28 cellular contexts compared by ENCODE assay signal in the genomic region with DNA sequence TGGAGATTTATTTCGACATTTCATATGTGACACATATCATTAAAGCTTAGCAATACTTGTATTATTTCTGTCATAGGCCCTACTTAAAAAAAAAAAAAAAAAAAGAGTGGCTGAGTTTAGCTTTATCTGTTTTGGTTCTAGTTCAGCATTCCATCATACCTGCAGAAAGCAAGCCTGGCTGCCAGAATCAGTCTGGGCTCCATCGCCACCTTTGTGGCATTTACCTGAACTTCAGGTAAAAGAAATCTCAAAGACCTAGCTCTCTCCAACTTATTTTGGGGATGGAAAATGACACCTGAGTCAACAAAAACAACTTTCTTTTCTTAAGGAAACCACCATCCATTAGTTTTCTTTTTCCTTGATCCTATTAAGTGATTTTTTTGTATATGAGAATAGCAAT.
"Had no signal": no experiment of that assay in that cellular context is flagged by ENCODE, and none has a peak within 500 bp of the region (broad histone marks: within the 10 kb centered on the region; RNA-seq: fewer than 3 reads in every experiment).

No MANE protein-coding gene starts in this region.

- H3K9me3 Mint-ChIP-seq: immature natural killer cell; natural killer cell treated with Interleukin-12 subunit alpha and Interleukin-12 subunit beta and Interleukin-15 and Interleukin-18, amount 100 ng/mL, for 72 hours; stimulated activated memory B cell treated with anti-CD40 and anti-IgM and Interleukin-4, amounts not matched to agents 10 μg/mL and 1 μg/mL and 100 μg/mL, for 72 hours; stimulated activated naive CD8-positive, alpha-beta T cell treated with anti-CD3 and anti-CD28 coated beads, Interleukin-15, amount 100 ng/mL, for 72 hours; type B pancreatic cell had no signal

- H3K4me1 ChIP-seq: lower lobe of right lung, right atrium auricular region, right lobe of liver, tibial nerve, uterus had no signal

- H3K4me3 Mint-ChIP-seq: immature natural killer cell; naive thymus-derived CD4-positive, alpha-beta T cell; natural killer cell treated with Interleukin-12 subunit alpha and Interleukin-12 subunit beta and Interleukin-15 and Interleukin-18, amount 100 ng/mL, for 72 hours; stimulated activated memory B cell treated with anti-CD40 and anti-IgM and Interleukin-4, amounts not matched to agents 10 μg/mL and 1 μg/mL and 100 μg/mL, for 72 hours; stimulated activated naive CD8-positive, alpha-beta T cell treated with anti-CD3 and anti-CD28 coated beads, Interleukin-15, amount 100 ng/mL, for 72 hours; type B pancreatic cell had no signal

- H3K9me3 ChIP-seq: left lung, lower lobe of right lung, mucosa of descending colon, ovary, right atrium auricular region, right lobe of liver, tibial nerve, uterus had no signal

- H3K27me3 Mint-ChIP-seq: naive thymus-derived CD4-positive, alpha-beta T cell; natural killer cell treated with Interleukin-12 subunit alpha and Interleukin-12 subunit beta and Interleukin-15 and Interleukin-18, amount 100 ng/mL, for 72 hours; progenitor cell of endocrine pancreas; stimulated activated memory B cell treated with anti-CD40 and anti-IgM and Interleukin-4, amounts not matched to agents 10 μg/mL and 1 μg/mL and 100 μg/mL, for 72 hours; stimulated activated naive CD8-positive, alpha-beta T cell treated with anti-CD3 and anti-CD28 coated beads, Interleukin-15, amount 100 ng/mL, for 72 hours; type B pancreatic cell had no signal

- H3K4me1 Mint-ChIP-seq: immature natural killer cell; naive thymus-derived CD4-positive, alpha-beta T cell; stimulated activated memory B cell treated with anti-CD40 and anti-IgM and Interleukin-4, amounts not matched to agents 10 μg/mL and 1 μg/mL and 100 μg/mL, for 72 hours; stimulated activated naive CD8-positive, alpha-beta T cell treated with anti-CD3 and anti-CD28 coated beads, Interleukin-15, amount 100 ng/mL, for 72 hours had no signal

- ATAC-seq: left colon; left lung; lower lobe of right lung; mucosa of descending colon; naive thymus-derived CD4-positive, alpha-beta T cell; natural killer cell treated with Interleukin-12 subunit alpha and Interleukin-12 subunit beta and Interleukin-15 and Interleukin-18, amount 100 ng/mL, for 72 hours; right lobe of liver; stimulated activated memory B cell treated with anti-CD40 and anti-IgM and Interleukin-4, amounts not matched to agents 10 μg/mL and 1 μg/mL and 100 μg/mL, for 72 hours; stimulated activated naive CD8-positive, alpha-beta T cell treated with anti-CD3 and anti-CD28 coated beads, Interleukin-15, amount 100 ng/mL, for 72 hours had no signal

- H3K4me2 ChIP-seq: smooth muscle cell had no signal

- H3K27ac Mint-ChIP-seq: immature natural killer cell; naive thymus-derived CD4-positive, alpha-beta T cell; natural killer cell treated with Interleukin-12 subunit alpha and Interleukin-12 subunit beta and Interleukin-15 and Interleukin-18, amount 100 ng/mL, for 72 hours; progenitor cell of endocrine pancreas; stimulated activated memory B cell treated with anti-CD40 and anti-IgM and Interleukin-4, amounts not matched to agents 10 μg/mL and 1 μg/mL and 100 μg/mL, for 72 hours; stimulated activated naive CD8-positive, alpha-beta T cell treated with anti-CD3 and anti-CD28 coated beads, Interleukin-15, amount 100 ng/mL, for 72 hours; type B pancreatic cell had no signal

- H3K36me3 Mint-ChIP-seq: immature natural killer cell; naive thymus-derived CD4-positive, alpha-beta T cell; natural killer cell treated with Interleukin-12 subunit alpha and Interleukin-12 subunit beta and Interleukin-15 and Interleukin-18, amount 100 ng/mL, for 72 hours; stimulated activated memory B cell treated with anti-CD40 and anti-IgM and Interleukin-4, amounts not matched to agents 10 μg/mL and 1 μg/mL and 100 μg/mL, for 72 hours; type B pancreatic cell had no signal

- H3K36me3 ChIP-seq: left lung, lower lobe of right lung, ovary, right atrium auricular region, right lobe of liver, tibial nerve, uterus had no signal

- H3K27ac ChIP-seq: left lung, lower lobe of right lung, ovary, right atrium auricular region, right lobe of liver, tibial nerve, uterus had no signal

- H3K27me3 ChIP-seq: left lung, ovary, right atrium auricular region, right lobe of liver, tibial nerve, uterus had no signal

- H3K4me3 ChIP-seq: left lung, lower lobe of right lung, mucosa of descending colon, ovary, right atrium auricular region, right lobe of liver, smooth muscle cell, tibial nerve, uterus had no signal

- DNase-seq: hippocampal formation; immature natural killer cell; kidney; left colon; left lung; lower lobe of right lung; mammary epithelial cell; midbrain; naive thymus-derived CD4-positive, alpha-beta T cell; ovary; right lobe of liver; stimulated activated CD4-positive, alpha-beta T cell treated with anti-CD3 and anti-CD28 coated beads, Interleukin-1b, Interleukin-23, amount 100 ng/mL, for 48 hours; stimulated activated CD4-positive, alpha-beta T cell treated with anti-CD3 and anti-CD28 coated beads, Interleukin-2, amount 100 ng/mL, for 48 hours; stimulated activated CD4-positive, alpha-beta T cell treated with anti-CD3 and anti-CD28 coated beads, Interleukin-4, amount 100 ng/mL, for 4 hours; stimulated activated CD8-positive, alpha-beta memory T cell treated with anti-CD3 and anti-CD28 coated beads, Interleukin-4, amount 100 ng/mL, for 48 hours; stimulated activated naive CD4-positive, alpha-beta T cell treated with Interleukin-2 at 50 U/mL for 16 hours; stimulated activated naive CD8-positive, alpha-beta T cell treated with anti-CD3 and anti-CD28 coated beads, Interleukin-15, amount 100 ng/mL, for 72 hours; substantia nigra; uterus had no signal

- FAIRE-seq: islet of Langerhans had no signal
